23 cellular contexts compared by ENCODE assay signal in the genomic region with DNA sequence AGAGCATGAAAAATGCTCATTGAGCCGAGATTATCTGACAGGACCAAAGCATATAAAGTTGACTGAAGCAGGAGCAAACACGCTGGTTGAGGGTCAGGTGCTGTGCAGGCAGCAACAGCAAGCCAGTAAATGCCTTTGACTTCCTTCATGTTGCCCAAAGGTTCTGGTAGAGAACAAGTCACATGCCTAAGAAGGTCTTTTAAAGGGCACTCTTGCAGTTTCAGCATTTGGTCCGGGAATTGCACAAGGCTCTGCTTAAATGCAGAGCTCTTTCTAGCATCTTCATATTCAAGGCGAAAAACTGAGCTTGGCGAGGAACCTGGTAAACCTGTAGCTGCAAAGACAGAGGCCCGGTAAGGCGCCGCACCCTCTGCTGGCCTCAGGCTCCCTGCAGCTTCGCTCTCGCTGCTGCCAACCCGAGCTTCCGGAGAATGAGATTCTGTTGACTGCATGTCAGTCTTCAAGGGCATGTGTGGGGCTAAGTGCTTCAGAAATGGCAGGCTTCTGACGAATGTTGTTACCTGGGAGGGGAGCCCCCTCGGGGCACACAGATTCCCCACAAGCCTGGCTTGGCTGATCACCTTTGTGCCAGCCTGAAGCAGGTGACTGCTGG.
"Had no signal": no experiment of that assay in that cellular context is flagged by ENCODE, and none has a peak within 500 bp of the region (broad histone marks: within the 10 kb centered on the region; RNA-seq: fewer than 3 reads in every experiment).

No MANE protein-coding gene starts in this region.

- H3K9me3 Mint-ChIP-seq: activated CD8-positive, alpha-beta T cell treated with anti-CD3 and anti-CD28 coated beads for 36 hours; activated T-cell treated with anti-CD3 and anti-CD28 coated beads, Interleukin-2, amount 50 U/mL, for 4 hours; activated T-helper 17 cell treated with anti-CD3 and anti-CD28 coated beads, Interleukin-2, amount 50 U/mL, for 72 hours; central memory CD8-positive, alpha-beta T cell; nephron progenitor cell had no signal

- H3K4me3 ChIP-seq: breast epithelium, colonic mucosa had no signal

- H3K4me1 Mint-ChIP-seq: activated T-helper 17 cell treated with anti-CD3 and anti-CD28 coated beads, Interleukin-2, amount 50 U/mL, for 72 hours; central memory CD8-positive, alpha-beta T cell; nephron progenitor cell had no signal

- H3K27ac Mint-ChIP-seq: activated CD8-positive, alpha-beta T cell treated with anti-CD3 and anti-CD28 coated beads for 36 hours; activated T-helper 17 cell treated with anti-CD3 and anti-CD28 coated beads, Interleukin-2, amount 50 U/mL, for 72 hours; mesothelial cell of epicardium had no signal

- DNase-seq: activated CD4-positive, alpha-beta T cell treated with anti-CD3 and anti-CD28 coated beads, Interleukin-2, amount 50 U/mL, for 1 hour; activated CD8-positive, alpha-beta T cell treated with anti-CD3 and anti-CD28 coated beads for 36 hours; activated gamma-delta T cell treated with Interleukin-2 at 50 U/mL for 16 hours; activated naive CD4-positive, alpha-beta T cell treated with anti-CD3 and anti-CD28 coated beads, Interleukin-2, amount 50 U/mL, for 16 hours; activated T-cell treated with anti-CD3 and anti-CD28 coated beads, Interleukin-2, amount 50 U/mL, for 4 hours; amniotic stem cell; colonic mucosa; effector CD8-positive, alpha-beta T cell; left cardiac atrium; naive B cell; nephron progenitor cell; stimulated activated CD4-positive, alpha-beta T cell treated with anti-CD3 and anti-CD28 coated beads, Interleukin-15, amount 100 ng/mL, for 24 hours; stimulated activated CD4-positive, alpha-beta T cell treated with anti-CD3 and anti-CD28 coated beads, Interleukin-2, amount 100 ng/mL, for 24 hours; stimulated activated naive CD4-positive, alpha-beta T cell; T-helper 2 cell had no signal

- FAIRE-seq: endometrium, urothelium cell line had no signal

- H3K27me3 ChIP-seq: breast epithelium, colonic mucosa, neutrophil had no signal

- H3K27me3 Mint-ChIP-seq: activated CD8-positive, alpha-beta T cell treated with anti-CD3 and anti-CD28 coated beads for 36 hours; activated T-helper 17 cell treated with anti-CD3 and anti-CD28 coated beads, Interleukin-2, amount 50 U/mL, for 72 hours; central memory CD8-positive, alpha-beta T cell; naive B cell had no signal

- H3K27ac ChIP-seq: breast epithelium, colonic mucosa, epithelial cell of prostate, neutrophil had no signal

- H3K9me3 ChIP-seq: breast epithelium, colonic mucosa, neutrophil had no signal

- ATAC-seq: activated CD8-positive, alpha-beta T cell treated with anti-CD3 and anti-CD28 coated beads for 36 hours; activated T-cell treated with anti-CD3 and anti-CD28 coated beads, Interleukin-2, amount 50 U/mL, for 4 hours; activated T-helper 17 cell treated with anti-CD3 and anti-CD28 coated beads, Interleukin-2, amount 50 U/mL, for 72 hours had no signal

- H3K4me3 Mint-ChIP-seq: activated CD8-positive, alpha-beta T cell treated with anti-CD3 and anti-CD28 coated beads for 36 hours; activated T-cell treated with anti-CD3 and anti-CD28 coated beads, Interleukin-2, amount 50 U/mL, for 4 hours; activated T-helper 17 cell treated with anti-CD3 and anti-CD28 coated beads, Interleukin-2, amount 50 U/mL, for 72 hours; central memory CD8-positive, alpha-beta T cell; mesothelial cell of epicardium; naive B cell; nephron progenitor cell had no signal

- H3K4me1 ChIP-seq: breast epithelium, colonic mucosa had no signal

- H3K36me3 ChIP-seq: colonic mucosa had no signal
